Comparison of ENCODE assay signal across 10 cellular contexts in genomic region chr9:103991698-103992097, GRCh38.
DNase-seq lines count a peak whose midpoint lies in the region; ATAC-seq and TF ChIP-seq lines count a peak whose summit lies in the region.
"Had no signal": no experiment of that assay in that cellular context is flagged by ENCODE, and none has a peak within 500 bp of the region (broad histone marks: within the 10 kb centered on the region; RNA-seq: fewer than 3 reads in every experiment).

No MANE protein-coding gene starts in this region.

- ATAC-seq in GM21786 (IDR thresholded peaks at IDR 0.05; ENCODE audit: unreplicated experiment), result peak; percentile 63
- peak; percentile 81 for ATAC-seq in HG03457 (IDR thresholded peaks at IDR 0.05; ENCODE audit: unreplicated experiment)

- no peak overlapping the region for H3K4me3 ChIP-seq in fibroblast of villous mesenchyme (ENCODE audit: low read depth, low read length)
- H3K4me3 ChIP-seq: cardiac muscle cell had no signal

- DNase-seq in NCI-H446 treated with DMSO at 0.1 percent for 48 hours (lab: John Stamatoyannopoulos, UW) (peak; percentile 2), NCI-H446 (lab: John Stamatoyannopoulos, UW) (no peak), fibroblast of villous mesenchyme (ENCODE audit: low read depth) (peak; percentile 55), DMS79 (lab: John Stamatoyannopoulos, UW) (no peak), DMS53 treated with DMSO at 0.1 percent for 48 hours (lab: John Stamatoyannopoulos, UW; ENCODE audit: unreplicated experiment) (no peak)
- no peak for DNase-seq in stimulated activated CD4-positive, alpha-beta T cell treated with anti-CD3 and anti-CD28 coated beads, Interleukin-4, amount 100 ng/mL, for 1 hour
- DNase-seq: naive thymus-derived CD8-positive, alpha-beta T cell had no signal

- no peak for TF ChIP-seq CTCF in fibroblast of villous mesenchyme (IDR thresholded peaks at IDR 0.05; ENCODE audit: insufficient read depth, low read depth, low read length)

Comparison
In these comparisons a context has a peak if more than half of its experiments do, and no peak if none do; other contexts are left out.
1. DNase-seq: peak in NCI-H446 treated with DMSO at 0.1 percent for 48 hours (single experiment) and fibroblast of villous mesenchyme (single experiment); none in NCI-H446 (0 of 2), DMS79 (single experiment), stimulated activated CD4-positive, alpha-beta T cell treated with anti-CD3 and anti-CD28 coated beads, Interleukin-4, amount 100 ng/mL, for 1 hour (single experiment) and DMS53 treated with DMSO at 0.1 percent for 48 hours (single experiment).